Comparison of ENCODE assay signal across 18 cellular contexts in the genomic region with DNA sequence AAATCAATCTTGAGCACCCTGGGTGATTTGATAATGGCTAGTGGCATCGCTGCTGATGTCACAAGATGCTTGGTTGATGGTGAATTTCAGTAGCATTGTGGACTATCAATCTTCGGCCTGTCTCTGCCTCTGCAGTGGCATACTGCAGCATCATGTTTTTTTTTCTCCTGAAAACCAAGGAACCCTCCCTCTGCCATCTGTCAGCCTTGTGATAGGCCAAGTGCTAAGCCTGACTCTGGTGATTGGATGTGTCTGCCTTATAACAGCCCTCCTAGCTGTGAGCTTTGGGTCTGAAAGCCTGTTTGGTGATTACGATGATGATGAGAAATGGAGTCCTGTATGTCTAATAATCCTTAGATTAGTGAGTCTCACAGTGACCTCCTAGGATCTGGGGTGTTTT.
"Had no signal": no experiment of that assay in that cellular context is flagged by ENCODE, and none has a peak within 500 bp of the region (broad histone marks: within the 10 kb centered on the region; RNA-seq: fewer than 3 reads in every experiment).

No MANE protein-coding gene starts in this region.

- H3K4me1 ChIP-seq: upper lobe of left lung had no signal

- H3K27ac ChIP-seq: neutrophil, parathyroid adenoma, thoracic aorta, upper lobe of left lung had no signal

- H3K36me3 ChIP-seq: neutrophil, thoracic aorta, upper lobe of left lung had no signal

- H3K9me3 ChIP-seq: neutrophil, thoracic aorta, upper lobe of left lung had no signal

- ATAC-seq: activated T-cell treated with anti-CD3 and anti-CD28 coated beads, Interleukin-2, amount 50 U/mL, for 4 hours; left colon; natural killer cell treated with Interleukin-12 subunit alpha and Interleukin-12 subunit beta and Interleukin-15 and Interleukin-18, amount 100 ng/mL, for 72 hours; stimulated activated naive B cell treated with anti-CD40 and anti-IgM and Interleukin-4, amounts not matched to agents 10 μg/mL and 1 μg/mL and 100 μg/mL, for 72 hours had no signal

- H3K4me3 ChIP-seq: lung, thoracic aorta, upper lobe of left lung had no signal

- DNase-seq: activated CD4-positive, alpha-beta T cell treated with anti-CD3 and anti-CD28 coated beads for 48 hours; activated CD4-positive, CD25-positive, alpha-beta regulatory T cell; activated CD8-positive, alpha-beta memory T cell treated with anti-CD3 and anti-CD28 coated beads, Interleukin-2, amount 50 U/mL, for 4 hours; activated effector memory CD4-positive, alpha-beta T cell treated with Interleukin-2 at 50 U/mL for 16 hours; activated T-cell treated with anti-CD3 and anti-CD28 coated beads, Interleukin-2, amount 50 U/mL, for 4 hours; dermis blood vessel endothelial cell; effector memory CD4-positive, alpha-beta T cell; foreskin fibroblast; left colon; stimulated activated naive B cell treated with anti-CD40 and anti-IgM and Interleukin-4, amounts not matched to agents 10 μg/mL and 1 μg/mL and 100 μg/mL, for 72 hours; T-helper 1 cell; T-helper 9 cell; upper lobe of left lung had no signal

- H3K27me3 ChIP-seq: neutrophil, upper lobe of left lung had no signal
